Comparison of ENCODE assay signal across 8 cellular contexts in genomic region chr2:137964066-137964858, GRCh38. TPM values are rescaled to one million over a fixed set of nuclear protein-coding genes. Genes with fewer than 3 reads are reported as not detected.
DNase-seq lines count a peak whose midpoint lies in the region; ATAC-seq, FAIRE-seq and TF ChIP-seq lines count a peak whose summit lies in the region.
"Had no signal": no experiment of that assay in that cellular context is flagged by ENCODE, and none has a peak within 500 bp of the region (broad histone marks: within the 10 kb centered on the region; RNA-seq: fewer than 3 reads in every experiment).

Gene HNMT, plus strand, starts transcription at chr2:137964473. Its CDS starts 19 bp downstream, at chr2:137964492.

- no peaks in the 10 kb centered on the region for H3K9me3 ChIP-seq in pancreas

- intact Hi-C loops in Right ventricle myocardium inferior (cut with DNase I) (loop anchor here (2.0 to 10.0 kb wide), 2 partner anchors 65 to 111 kb away; no protein-coding TSS in a partner anchor), pancreas (cut with DNase I) (no loop called here)

- no peaks in the 10 kb centered on the region for H3K36me3 ChIP-seq in pancreas

- peak; percentile 72 for FAIRE-seq in pancreas (lab: Jason Lieb, UNC)

- 1 to 3% methylated on average over 15 of the region's 15 CpGs for WGBS in pancreas, 2 donors

- H3K4me1 ChIP-seq in pancreas = peaks cover 5 to 14% (median 9%) of the 10 kb centered on the region in 3 donors

- TF ChIP-seq CTCF in WI38 (IDR thresholded peaks at IDR 0.05; ENCODE audit: low read depth, low read length) = no peak
- no peak for TF ChIP-seq CTCF in pancreas (IDR thresholded peaks at IDR 0.05)
- no peak for TF ChIP-seq CTCF in GM10248 (IDR thresholded peaks at IDR 0.05; ENCODE audit: control extremely low read depth, extremely low read depth, low read depth, missing control alignments)

- POLR2A ChIA-PET in GM10248 (lab: Yijun Ruan, JAX) = interaction anchor here (0.6 kb wide), 1 partner anchor 689 kb away, joined by 7 read pairs; no protein-coding TSS in a partner anchor

- DNase-seq in HS-27A (ENCODE audit: low read depth) = peak; percentile 69
- DNase-seq in Right ventricle myocardium inferior (ENCODE audit: missing footprints) = peak; percentile 73
- peak; percentile 25 to 63 (median 45) for DNase-seq in pancreas
- DNase-seq in cerebellar nuclear complex (lab: John Stamatoyannopoulos, UW) = no peak
- no peak for DNase-seq in GM10248 (ENCODE audit: extremely low spot score)

- CTCF ChIA-PET in GM10248 (lab: Yijun Ruan, JAX) = interaction anchor here (0.8 to 1.2 kb wide), 5 partner anchors 13 to 25 kb away, joined by 3 to 5 read pairs (median 3); no protein-coding TSS in a partner anchor

- peak within 1 kb of the TSS; percentile 62 to 92 (median 88) for H3K27ac ChIP-seq in pancreas

- ATAC-seq in Right ventricle myocardium inferior (peak; percentile 63), pancreas (peak; percentile 80 to 88 (median 85)), GM21786 (IDR thresholded peaks at IDR 0.05; ENCODE audit: unreplicated experiment) (no peak)

- H3K4me3 ChIP-seq in WI38 (ENCODE audit: low read depth, low read length) = peak within 1 kb of the TSS; percentile 67
- peak within 1 kb of the TSS; percentile 7 to 54 (median 38) for H3K4me3 ChIP-seq in pancreas

- H3K27me3 ChIP-seq in pancreas = no peaks in the 10 kb centered on the region

RNA-seq across cellular contexts. Expression of gene HNMT, which starts in this region (rescaled TPM):
- 13.0 TPM for total RNA-seq in Right ventricle myocardium inferior
- 10 to 100 TPM; 14.8 to 44.6 (median 20.4) TPM for total RNA-seq in pancreas
- polyA plus RNA-seq in pancreas = 10 to 100 TPM; 32.7 to 40.0 TPM
- total RNA-seq: activated CD8-positive, alpha-beta memory T cell treated with anti-CD3 and anti-CD28 coated beads for 36 hours had no signal

Comparison
In these comparisons a context has a peak if more than half of its experiments do, and no peak if none do; other contexts are left out.
1. DNase-seq: peak in HS-27A (single experiment), Right ventricle myocardium inferior (single experiment) and pancreas (6 of 6); none in cerebellar nuclear complex (0 of 2) and GM10248 (single experiment).